Comparison of ENCODE assay signal across 2 cellular contexts in the genomic region with DNA sequence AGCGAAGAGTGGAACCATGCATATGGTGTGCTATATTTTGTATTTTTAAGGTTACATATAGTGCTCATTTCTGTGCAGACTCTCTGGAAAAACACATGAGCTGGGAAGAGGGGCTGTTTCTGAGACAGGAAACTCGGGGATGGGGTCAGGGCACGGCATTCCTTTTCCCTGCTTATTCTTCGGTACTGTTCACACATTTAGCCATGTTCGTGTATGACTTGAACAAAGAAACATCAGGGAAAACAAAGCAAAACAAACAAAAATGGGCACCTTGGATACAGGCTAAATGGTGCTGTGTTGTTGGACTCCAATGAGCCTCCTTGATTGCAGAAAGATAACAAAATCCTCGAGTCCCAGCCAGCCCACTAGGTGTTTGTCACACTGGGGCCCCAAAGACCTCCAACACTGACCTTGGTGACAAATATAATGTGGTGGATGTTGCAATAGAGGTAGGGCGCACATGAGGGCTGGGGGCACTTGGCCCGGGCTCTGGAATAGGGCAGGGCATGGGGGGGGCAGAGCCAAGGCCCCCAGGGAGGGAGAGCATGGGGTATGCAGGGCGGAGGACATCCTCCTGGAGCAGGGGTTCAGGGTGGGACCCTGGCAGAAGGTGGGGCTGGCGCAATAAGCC.
A peak's percentile ranks its signal among the peaks of the same experiment; 100 is the strongest.
TF ChIP-seq lines count a peak whose summit lies in the region.

No MANE protein-coding gene starts in this region.

TF ChIP-seq in WTC11, 78 proteins besides CTCF, POLR2A, EP300 and RAD21:
- TF ChIP-seq ESRRA (CRISPR knock-in tag; IDR thresholded peaks at IDR 0.05; ENCODE audit: borderline replicate concordance) (no peak), GABPB1 (CRISPR knock-in tag; IDR thresholded peaks at IDR 0.05) (peak; percentile 78)

TF ChIP-seq in HepG2, 621 proteins besides CTCF, POLR2A, EP300 and RAD21 (continues in another document):
- TF ChIP-seq FOXC1 (CRISPR knock-in tag; IDR thresholded peaks at IDR 0.05; ENCODE audit: borderline replicate concordance) (no peak), HNRNPH1 (optimal IDR thresholded peaks at IDR 0.05; ENCODE audit: low read depth, low read length) (no peak), ZFAT (CRISPR knock-in tag; conservative IDR thresholded peaks at IDR 0.05) (no peak), PRMT3 (CRISPR knock-in tag; IDR thresholded peaks at IDR 0.05; ENCODE audit: borderline replicate concordance, low read depth) (no peak), ARNT (IDR thresholded peaks at IDR 0.05) (no peak), PLRG1 (conservative IDR thresholded peaks at IDR 0.05) (no peak), ZBTB4 (CRISPR knock-in tag; IDR thresholded peaks at IDR 0.05; ENCODE audit: borderline replicate concordance) (no peak), ZNF800 (CRISPR knock-in tag; IDR thresholded peaks at IDR 0.05) (no peak; the same call in 1 of the 2 replicates), SALL2 (CRISPR knock-in tag; IDR thresholded peaks at IDR 0.05) (no peak), TCF7 (IDR thresholded peaks at IDR 0.05; ENCODE audit: low read depth) (peak; percentile 56), ZBTB42 (CRISPR knock-in tag; IDR thresholded peaks at IDR 0.05) (no peak), ZFP62 (CRISPR knock-in tag; IDR thresholded peaks at IDR 0.05) (no peak), GPBP1L1 (CRISPR knock-in tag; IDR thresholded peaks at IDR 0.05) (no peak), RELA (CRISPR knock-in tag; IDR thresholded peaks at IDR 0.05) (no peak), ZBTB7A (CRISPR knock-in tag; IDR thresholded peaks at IDR 0.05) (peak; percentile 30; the same call in 1 of the 2 replicates), TGIF2 (CRISPR knock-in tag; IDR thresholded peaks at IDR 0.05) (peak; percentile 38; the same call in 1 of the 2 replicates), RBM22 (optimal IDR thresholded peaks at IDR 0.05; ENCODE audit: low read length) (no peak), HOXA5 (CRISPR knock-in tag; IDR thresholded peaks at IDR 0.05) (no peak), CBX2 (IDR thresholded peaks at IDR 0.05; ENCODE audit: low read depth, low read length) (no peak), CBX2 (CRISPR knock-in tag; IDR thresholded peaks at IDR 0.05; ENCODE audit: low read depth) (no peak), WIZ (CRISPR knock-in tag; IDR thresholded peaks at IDR 0.05) (0 out of 2 replicates have a peak, but pooled peaks have one; percentile 78), ZSCAN22 (CRISPR knock-in tag; IDR thresholded peaks at IDR 0.05) (no peak), EED (CRISPR knock-in tag; IDR thresholded peaks at IDR 0.05) (no peak), PATZ1 (CRISPR knock-in tag; IDR thresholded peaks at IDR 0.05) (peak; percentile 96), ZNF281 (CRISPR knock-in tag; IDR thresholded peaks at IDR 0.05; ENCODE audit: borderline replicate concordance) (peak; percentile 39; the same call in 1 of the 2 replicates), ZNF678 (CRISPR knock-in tag; IDR thresholded peaks at IDR 0.05) (no peak), ZNF773 (CRISPR knock-in tag; IDR thresholded peaks at IDR 0.05; ENCODE audit: borderline replicate concordance) (no peak), ZNF354B (CRISPR knock-in tag; IDR thresholded peaks at IDR 0.05) (no peak)
- TF ChIP-seq, protein P1, sequence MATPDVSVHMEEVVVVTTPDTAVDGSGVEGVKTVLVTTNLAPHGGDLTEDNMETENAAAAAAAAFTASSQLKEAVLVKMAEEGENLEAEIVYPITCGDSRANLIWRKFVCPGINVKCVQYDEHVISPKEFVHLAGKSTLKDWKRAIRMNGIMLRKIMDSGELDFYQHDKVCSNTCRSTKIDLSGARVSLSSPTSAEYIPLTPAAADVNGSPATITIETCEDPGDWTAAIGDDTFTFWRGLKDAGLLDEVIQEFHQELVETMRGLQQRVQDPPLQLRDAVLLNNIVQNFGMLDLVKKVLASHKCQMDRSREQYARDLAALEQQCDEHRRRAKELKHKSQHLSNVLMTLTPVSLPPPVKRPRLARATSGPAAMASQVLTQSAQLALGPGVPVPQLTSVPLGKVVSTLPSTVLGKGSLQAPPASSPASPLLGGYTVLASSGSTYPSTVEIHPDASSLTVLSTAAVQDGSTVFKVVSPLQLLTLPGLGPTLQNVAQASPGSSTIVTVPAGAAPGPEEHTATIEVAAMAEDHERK (CRISPR knock-in tag; IDR thresholded peaks at IDR 0.05; ENCODE audit: low read depth) = no peak
- TF ChIP-seq, protein P2, sequence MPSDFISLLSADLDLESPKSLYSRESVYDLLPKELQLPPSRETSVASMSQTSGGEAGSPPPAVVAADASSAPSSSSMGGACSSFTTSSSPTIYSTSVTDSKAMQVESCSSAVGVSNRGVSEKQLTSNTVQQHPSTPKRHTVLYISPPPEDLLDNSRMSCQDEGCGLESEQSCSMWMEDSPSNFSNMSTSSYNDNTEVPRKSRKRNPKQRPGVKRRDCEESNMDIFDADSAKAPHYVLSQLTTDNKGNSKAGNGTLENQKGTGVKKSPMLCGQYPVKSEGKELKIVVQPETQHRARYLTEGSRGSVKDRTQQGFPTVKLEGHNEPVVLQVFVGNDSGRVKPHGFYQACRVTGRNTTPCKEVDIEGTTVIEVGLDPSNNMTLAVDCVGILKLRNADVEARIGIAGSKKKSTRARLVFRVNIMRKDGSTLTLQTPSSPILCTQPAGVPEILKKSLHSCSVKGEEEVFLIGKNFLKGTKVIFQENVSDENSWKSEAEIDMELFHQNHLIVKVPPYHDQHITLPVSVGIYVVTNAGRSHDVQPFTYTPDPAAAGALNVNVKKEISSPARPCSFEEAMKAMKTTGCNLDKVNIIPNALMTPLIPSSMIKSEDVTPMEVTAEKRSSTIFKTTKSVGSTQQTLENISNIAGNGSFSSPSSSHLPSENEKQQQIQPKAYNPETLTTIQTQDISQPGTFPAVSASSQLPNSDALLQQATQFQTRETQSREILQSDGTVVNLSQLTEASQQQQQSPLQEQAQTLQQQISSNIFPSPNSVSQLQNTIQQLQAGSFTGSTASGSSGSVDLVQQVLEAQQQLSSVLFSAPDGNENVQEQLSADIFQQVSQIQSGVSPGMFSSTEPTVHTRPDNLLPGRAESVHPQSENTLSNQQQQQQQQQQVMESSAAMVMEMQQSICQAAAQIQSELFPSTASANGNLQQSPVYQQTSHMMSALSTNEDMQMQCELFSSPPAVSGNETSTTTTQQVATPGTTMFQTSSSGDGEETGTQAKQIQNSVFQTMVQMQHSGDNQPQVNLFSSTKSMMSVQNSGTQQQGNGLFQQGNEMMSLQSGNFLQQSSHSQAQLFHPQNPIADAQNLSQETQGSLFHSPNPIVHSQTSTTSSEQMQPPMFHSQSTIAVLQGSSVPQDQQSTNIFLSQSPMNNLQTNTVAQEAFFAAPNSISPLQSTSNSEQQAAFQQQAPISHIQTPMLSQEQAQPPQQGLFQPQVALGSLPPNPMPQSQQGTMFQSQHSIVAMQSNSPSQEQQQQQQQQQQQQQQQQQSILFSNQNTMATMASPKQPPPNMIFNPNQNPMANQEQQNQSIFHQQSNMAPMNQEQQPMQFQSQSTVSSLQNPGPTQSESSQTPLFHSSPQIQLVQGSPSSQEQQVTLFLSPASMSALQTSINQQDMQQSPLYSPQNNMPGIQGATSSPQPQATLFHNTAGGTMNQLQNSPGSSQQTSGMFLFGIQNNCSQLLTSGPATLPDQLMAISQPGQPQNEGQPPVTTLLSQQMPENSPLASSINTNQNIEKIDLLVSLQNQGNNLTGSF (CRISPR knock-in tag; IDR thresholded peaks at IDR 0.05) = no peak
- TF ChIP-seq, protein P3, sequence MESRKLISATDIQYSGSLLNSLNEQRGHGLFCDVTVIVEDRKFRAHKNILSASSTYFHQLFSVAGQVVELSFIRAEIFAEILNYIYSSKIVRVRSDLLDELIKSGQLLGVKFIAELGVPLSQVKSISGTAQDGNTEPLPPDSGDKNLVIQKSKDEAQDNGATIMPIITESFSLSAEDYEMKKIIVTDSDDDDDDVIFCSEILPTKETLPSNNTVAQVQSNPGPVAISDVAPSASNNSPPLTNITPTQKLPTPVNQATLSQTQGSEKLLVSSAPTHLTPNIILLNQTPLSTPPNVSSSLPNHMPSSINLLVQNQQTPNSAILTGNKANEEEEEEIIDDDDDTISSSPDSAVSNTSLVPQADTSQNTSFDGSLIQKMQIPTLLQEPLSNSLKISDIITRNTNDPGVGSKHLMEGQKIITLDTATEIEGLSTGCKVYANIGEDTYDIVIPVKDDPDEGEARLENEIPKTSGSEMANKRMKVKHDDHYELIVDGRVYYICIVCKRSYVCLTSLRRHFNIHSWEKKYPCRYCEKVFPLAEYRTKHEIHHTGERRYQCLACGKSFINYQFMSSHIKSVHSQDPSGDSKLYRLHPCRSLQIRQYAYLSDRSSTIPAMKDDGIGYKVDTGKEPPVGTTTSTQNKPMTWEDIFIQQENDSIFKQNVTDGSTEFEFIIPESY (CRISPR knock-in tag; IDR thresholded peaks at IDR 0.05) = no peak
